11 cellular contexts compared by ENCODE assay signal in the genomic region with DNA sequence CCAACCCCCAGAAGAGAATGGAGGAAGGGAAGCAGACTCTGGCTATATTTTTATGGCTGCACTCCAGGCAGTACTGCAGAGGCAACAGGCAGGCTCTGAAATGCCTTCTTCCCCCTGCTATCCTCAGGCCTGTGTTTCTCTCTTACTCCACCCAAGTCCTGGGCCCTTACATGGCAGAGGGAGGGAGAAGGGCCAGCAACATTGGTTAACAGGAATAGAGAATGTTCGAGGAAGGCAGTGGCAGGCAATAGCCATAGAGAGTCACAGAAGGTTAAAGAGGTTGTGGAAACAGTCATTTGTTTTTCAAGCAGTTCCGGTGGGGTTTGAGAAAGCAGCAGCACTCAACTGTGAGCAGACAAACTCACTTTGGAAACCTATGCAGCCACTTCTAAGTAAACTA. TPM values are rescaled to one million over a fixed set of nuclear protein-coding genes. Genes with fewer than 3 reads are reported as not detected.
A peak's percentile ranks its signal among the peaks of the same experiment; 100 is the strongest.
DNase-seq lines count a peak whose midpoint lies in the region; ATAC-seq, FAIRE-seq and TF ChIP-seq lines count a peak whose summit lies in the region.
"Had no signal": no experiment of that assay in that cellular context is flagged by ENCODE, and none has a peak within 500 bp of the region (broad histone marks: within the 10 kb centered on the region; RNA-seq: fewer than 3 reads in every experiment).

No MANE protein-coding gene starts in this region.

- no peaks in the 10 kb centered on the region for H3K9me3 ChIP-seq in BE2C
- H3K9me3 ChIP-seq: colonic mucosa had no signal

- peak; percentile 68 for DNase-seq in MV-4-11 (lab: John Stamatoyannopoulos, UW)
- no peak for DNase-seq in memory B cell (ENCODE audit: low spot score in 2 of 2)
- no peak for DNase-seq in BE2C
- no peak for DNase-seq in urothelium cell line (ENCODE audit: low spot score)
- DNase-seq in DMS53 (lab: John Stamatoyannopoulos, UW): no peak
- DNase-seq: colonic mucosa, T-helper 9 cell had no signal

- H3K4me3 ChIP-seq in BE2C (ENCODE audit: low read depth, low read length): no peak overlapping the region
- H3K4me3 ChIP-seq: colonic mucosa, K562 had no signal

- H3K9me3 Mint-ChIP-seq in memory B cell: no peaks in the 10 kb centered on the region

- peak overlapping the region; percentile 85 for H3K27ac Mint-ChIP-seq in memory B cell

- H3K36me3 Mint-ChIP-seq in memory B cell: no peaks in the 10 kb centered on the region

- TF ChIP-seq CTCF in BE2C (IDR thresholded peaks at IDR 0.05; ENCODE audit: low read depth, low read length): no peak

- H3K27me3 Mint-ChIP-seq in memory B cell: no peaks in the 10 kb centered on the region

- H3K4me1 Mint-ChIP-seq in memory B cell: peaks cover 23% of the 10 kb centered on the region

- ATAC-seq in GM18505 (IDR thresholded peaks at IDR 0.05; ENCODE audit: unreplicated experiment) (peak; percentile 43), GM21529 (IDR thresholded peaks at IDR 0.05; ENCODE audit: unreplicated experiment) (peak; percentile 69), memory B cell (ENCODE audit: low read depth) (peak; percentile 48), GM19452 (IDR thresholded peaks at IDR 0.05; ENCODE audit: unreplicated experiment) (no peak)
- ATAC-seq: K562 had no signal

- no peak overlapping the region for H3K4me3 Mint-ChIP-seq in memory B cell

- FAIRE-seq in urothelium cell line (lab: Jason Lieb, UNC): no peak
- FAIRE-seq: K562 had no signal

- no peaks in the 10 kb centered on the region for H3K27me3 ChIP-seq in BE2C
- H3K27me3 ChIP-seq: colonic mucosa had no signal

- H3K4me1 ChIP-seq in BE2C: no peaks in the 10 kb centered on the region
- H3K4me1 ChIP-seq: colonic mucosa had no signal

- H3K36me3 ChIP-seq in BE2C: no peaks in the 10 kb centered on the region
- H3K36me3 ChIP-seq: colonic mucosa had no signal

- TF ChIP-seq POLR2A in GM18505 (IDR thresholded peaks at IDR 0.05; ENCODE audit: borderline replicate concordance, extremely low read depth, insufficient read depth, insufficient read length): no peak

RNA-seq across cellular contexts. Expression of gene DARS1, which starts 15.1 kb away (rescaled TPM):
- 68.1 TPM for polyA plus RNA-seq in BE2C (2012; ENCODE audit: insufficient read depth, insufficient read length, low read depth)
